ENCODE assay signal across 7 cellular contexts in the genomic region with DNA sequence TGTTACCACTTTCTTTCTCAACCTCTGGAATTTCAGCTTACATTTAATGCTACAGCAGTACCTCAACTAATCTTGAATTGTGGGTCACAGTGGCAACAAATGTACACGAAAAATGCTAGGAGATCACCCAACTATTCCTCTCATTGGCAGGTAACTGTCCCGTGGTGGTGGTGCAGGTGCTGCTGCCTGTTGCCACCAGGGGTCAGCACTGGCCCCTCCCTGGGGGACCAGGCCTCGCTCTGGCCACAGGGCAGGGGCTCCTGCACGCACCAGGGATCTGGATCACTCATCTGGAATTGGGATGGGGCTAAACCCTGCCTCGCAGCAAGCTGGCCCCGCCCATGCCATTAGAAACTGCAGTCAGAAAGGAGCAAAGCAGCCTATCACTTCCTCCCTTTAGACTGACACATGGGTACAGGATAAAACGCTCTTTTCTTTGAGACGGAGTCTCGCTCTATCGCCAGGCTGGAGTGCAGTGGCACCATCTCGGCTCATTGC. TPM values are rescaled to one million over a fixed set of nuclear protein-coding genes. Genes with fewer than 3 reads are reported as not detected.
DNase-seq lines count a peak whose midpoint lies in the region; ATAC-seq and TF ChIP-seq lines count a peak whose summit lies in the region.

No MANE protein-coding gene starts in this region.

- H3K79me2 ChIP-seq in Karpas-422 (ENCODE audit: low read length): no peaks in the 10 kb centered on the region

- H3K9me2 ChIP-seq in Karpas-422 (replicated peaks; ENCODE audit: insufficient read depth, low read length): no peaks in the 10 kb centered on the region

- DNase-seq in GM03348 (ENCODE audit: low spot score) (peak; percentile 90), Karpas-422 (peak; percentile 77), colonic mucosa (peak; percentile 83), lower lobe of right lung (peak; percentile 74)
- DNase-seq in activated CD4-positive, CD25-positive, alpha-beta regulatory T cell treated with anti-CD3 and anti-CD28 coated beads, Interleukin-2, amount 50 U/mL, for 16 hours (ENCODE audit: low read depth, low spot score): peak; percentile 16
- peak; percentile 15 for DNase-seq in stimulated activated CD8-positive, alpha-beta memory T cell treated with anti-CD3 and anti-CD28 coated beads, Interleukin-7, amount 100 ng/mL, for 24 hours (ENCODE audit: low read depth)

- no peaks in the 10 kb centered on the region for H4K20me1 ChIP-seq in Karpas-422 (ENCODE audit: insufficient read depth, low read depth, low read length)

- TF ChIP-seq CTCF in colonic mucosa (IDR thresholded peaks at IDR 0.05): peak; percentile 95
- TF ChIP-seq CTCF in lower lobe of right lung (IDR thresholded peaks at IDR 0.05): peak; percentile 91

- H3K36me3 ChIP-seq in Karpas-422 (ENCODE audit: insufficient read depth, low read length) (no peaks in the 10 kb centered on the region), colonic mucosa (no peaks in the 10 kb centered on the region), lower lobe of right lung (peaks cover 68% of the 10 kb centered on the region)

- H3K4me2 ChIP-seq in Karpas-422 (ENCODE audit: low read depth, low read length, poor library complexity, severe bottlenecking): no peak overlapping the region

- H3K4me1 ChIP-seq in Karpas-422 (ENCODE audit: low read length) (peaks cover 16% of the 10 kb centered on the region), colonic mucosa (peaks cover 6% of the 10 kb centered on the region), lower lobe of right lung (peaks cover 16% of the 10 kb centered on the region)

- H3K27ac ChIP-seq in Karpas-422 (ENCODE audit: low read length): no peak overlapping the region
- H3K27ac ChIP-seq in colonic mucosa: peak overlapping the region; percentile 77
- H3K27ac ChIP-seq in lower lobe of right lung: peak overlapping the region; percentile 36

- no peaks in the 10 kb centered on the region for H3K27me3 ChIP-seq in Karpas-422 (ENCODE audit: low read length)
- no peaks in the 10 kb centered on the region for H3K27me3 ChIP-seq in colonic mucosa
- H3K27me3 ChIP-seq in lower lobe of right lung (ENCODE audit: low read depth): no peaks in the 10 kb centered on the region

- no peak overlapping the region for H3K4me3 ChIP-seq in Karpas-422 (ENCODE audit: low read length)
- H3K4me3 ChIP-seq in colonic mucosa: no peak overlapping the region
- H3K4me3 ChIP-seq in lower lobe of right lung: no peak overlapping the region

- ATAC-seq in lower lobe of right lung (peak; percentile 79 to 80), HG02981 (IDR thresholded peaks at IDR 0.05; ENCODE audit: unreplicated experiment) (no peak)

- H3K9me3 ChIP-seq in Karpas-422 (ENCODE audit: low read length) (no peaks in the 10 kb centered on the region), colonic mucosa (no peaks in the 10 kb centered on the region), lower lobe of right lung (no peaks in the 10 kb centered on the region)

- intact Hi-C loops in colonic mucosa (cut with DNase I): no loop called here
- intact Hi-C loops in lower lobe of right lung (cut with DNase I): no loop called here

- H2AFZ ChIP-seq in Karpas-422 (ENCODE audit: low read length): no peak overlapping the region

- no peak overlapping the region for H3K9ac ChIP-seq in Karpas-422 (ENCODE audit: low read length)
- H3K9ac ChIP-seq in colonic mucosa (ENCODE audit: low read depth in 2 of 2, low read length in 2 of 2): no peak overlapping the region

RNA-seq across cellular contexts. Expression of gene POLDIP3, which starts 6.9 kb away (rescaled TPM):
- 28.7 and 39.2 TPM in 2 replicates for total RNA-seq in Karpas-422 (2014; rRNA removed; shearing (Covaris generic); ENCODE audit: low replicate concordance)
- total RNA-seq in colonic mucosa (10 to 100 TPM; 55.0 to 68.2 TPM), lower lobe of right lung (75.0 TPM)

RNA-seq across cellular contexts. Expression of gene ATP5MGL, which starts 18.8 kb away (rescaled TPM):
- not detected in 2 replicates for total RNA-seq in Karpas-422 (2014; rRNA removed; shearing (Covaris generic); ENCODE audit: low replicate concordance)
- total RNA-seq in colonic mucosa (under 1 TPM in 1 of 2 donors, not detected in 1; 0.44 TPM), lower lobe of right lung (1.0 TPM)

RNA-seq across cellular contexts. Expression of gene CYB5R3, which starts 27.6 kb away (rescaled TPM):
- 27.5 and 30.1 TPM in 2 replicates for total RNA-seq in Karpas-422 (2014; rRNA removed; shearing (Covaris generic); ENCODE audit: low replicate concordance)
- total RNA-seq in colonic mucosa: 100 to 1,000 TPM; 105 to 133 TPM
- 219 TPM for total RNA-seq in lower lobe of right lung

Comparison
In these comparisons a context has a peak if more than half of its experiments do, and no peak if none do; other contexts are left out.
1. DNase-seq: peak in every context shown above with its lines; median percentile 90 in GM03348; 83 in colonic mucosa; 77 in Karpas-422; 74 in lower lobe of right lung; 16 in activated CD4-positive, CD25-positive, alpha-beta regulatory T cell treated with anti-CD3 and anti-CD28 coated beads, Interleukin-2, amount 50 U/mL, for 16 hours; 15 in stimulated activated CD8-positive, alpha-beta memory T cell treated with anti-CD3 and anti-CD28 coated beads, Interleukin-7, amount 100 ng/mL, for 24 hours.